10 cellular contexts compared by ENCODE assay signal in the genomic region with DNA sequence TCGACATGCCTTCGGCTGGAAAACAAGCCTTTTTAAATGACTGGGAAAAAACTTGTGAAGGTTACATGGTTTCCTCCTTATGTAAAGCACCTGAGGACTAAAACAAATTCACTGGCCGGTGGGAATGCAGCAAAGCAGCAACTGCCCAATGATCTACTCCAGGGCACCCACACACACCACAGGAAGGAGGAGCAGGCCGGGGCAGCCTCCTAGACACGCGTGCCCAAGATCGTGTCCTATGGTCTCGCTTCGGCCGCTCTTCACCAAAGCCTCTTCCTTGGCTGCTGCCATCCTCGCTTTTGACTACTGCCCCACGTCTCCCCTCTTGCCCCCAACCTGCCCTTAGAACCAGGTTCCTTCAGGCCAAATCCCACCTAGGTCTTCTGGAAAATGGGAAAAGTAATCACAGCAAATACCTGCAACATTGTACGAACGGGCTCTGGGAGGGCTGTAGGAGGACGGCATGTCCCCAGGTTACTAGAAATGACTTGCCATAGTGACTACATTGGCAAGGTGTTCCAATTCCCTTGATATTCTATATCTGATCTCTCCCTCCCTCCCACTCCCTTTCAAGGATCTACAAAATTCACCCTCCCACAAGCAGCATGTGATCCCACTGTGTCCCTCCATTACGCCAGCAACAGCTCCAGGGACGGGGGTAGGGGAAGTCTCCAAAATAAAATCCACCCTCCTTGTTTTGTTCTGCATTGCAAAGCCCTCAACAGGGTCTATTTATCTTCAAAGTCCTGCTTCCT.
DNase-seq lines count a peak whose midpoint lies in the region; ATAC-seq and TF ChIP-seq lines count a peak whose summit lies in the region.
"Had no signal": no experiment of that assay in that cellular context is flagged by ENCODE, and none has a peak within 500 bp of the region (broad histone marks: within the 10 kb centered on the region; RNA-seq: fewer than 3 reads in every experiment).

No MANE protein-coding gene starts in this region.

- WGBS in mesodermal cell (ENCODE audit: insufficient coverage in 2 of 2), 2 experiments, result 97 to 98% methylated on average over 14 to 17 of the region's 17 CpGs
- WGBS in suprapubic skin, result 85% methylated on average over 17 of the region's 17 CpGs

- H3K27ac Mint-ChIP-seq in T-helper 2 cell treated with Interferon-gamma antibody and Interleukin-4, amounts not matched to agents 5 μg/mL and 100 μg/mL, for 36 hours, result peak overlapping the region; percentile 50

- no peaks in the 10 kb centered on the region for H3K9me3 ChIP-seq in mesodermal cell (ENCODE audit: control insufficient read depth, low read length)
- H3K9me3 ChIP-seq in suprapubic skin, result no peaks in the 10 kb centered on the region

- H3K36me3 Mint-ChIP-seq in T-helper 2 cell treated with Interferon-gamma antibody and Interleukin-4, amounts not matched to agents 5 μg/mL and 100 μg/mL, for 36 hours (ENCODE audit: low read depth), result peaks cover 38% of the 10 kb centered on the region

- peaks cover 71% of the 10 kb centered on the region for H3K4me1 ChIP-seq in mesodermal cell (ENCODE audit: control insufficient read depth, insufficient read depth, low read length, poor library complexity, severe bottlenecking)
- peaks cover 88% of the 10 kb centered on the region for H3K4me1 ChIP-seq in suprapubic skin

- no peak for DNase-seq in T-helper 2 cell treated with Interferon-gamma antibody and Interleukin-4, amounts not matched to agents 5 μg/mL and 100 μg/mL, for 36 hours (ENCODE audit: low spot score)
- no peak for DNase-seq in T-helper 2 cell
- no peak for DNase-seq in suprapubic skin (ENCODE audit: low spot score in 2 of 2)
- no peak for DNase-seq in AG20443 (ENCODE audit: low spot score)
- DNase-seq: 8988T, NCI-H510A treated with DMSO at 0.1 percent for 48 hours had no signal

- H3K4me1 Mint-ChIP-seq in T-helper 2 cell treated with Interferon-gamma antibody and Interleukin-4, amounts not matched to agents 5 μg/mL and 100 μg/mL, for 36 hours (ENCODE audit: low read depth), result peaks cover 78% of the 10 kb centered on the region

- H3K27me3 ChIP-seq in suprapubic skin, result no peaks in the 10 kb centered on the region

- no peak overlapping the region for H3K4me3 Mint-ChIP-seq in T-helper 2 cell treated with Interferon-gamma antibody and Interleukin-4, amounts not matched to agents 5 μg/mL and 100 μg/mL, for 36 hours

- no peak for TF ChIP-seq CTCF in suprapubic skin (IDR thresholded peaks at IDR 0.05)

- H3K27me3 Mint-ChIP-seq in T-helper 2 cell treated with Interferon-gamma antibody and Interleukin-4, amounts not matched to agents 5 μg/mL and 100 μg/mL, for 36 hours (ENCODE audit: low read depth), result no peaks in the 10 kb centered on the region

- no peak for ATAC-seq in GM21786 (IDR thresholded peaks at IDR 0.05; ENCODE audit: unreplicated experiment)
- no peak for ATAC-seq in HG03469 (IDR thresholded peaks at IDR 0.05; ENCODE audit: unreplicated experiment)

- H3K4me3 ChIP-seq in mesodermal cell (ENCODE audit: extremely low read depth, insufficient read depth, low read length, poor library complexity, severe bottlenecking) (no peak overlapping the region), suprapubic skin (no peak overlapping the region)

- TF ChIP-seq EP300 in suprapubic skin (IDR thresholded peaks at IDR 0.05), result no peak

- H3K27ac ChIP-seq in angular gyrus (ENCODE audit: low read depth, low read length) (peak overlapping the region; percentile 85), mesodermal cell (ENCODE audit: low read depth, low read length, severe bottlenecking) (peak overlapping the region; percentile 86), suprapubic skin (peak overlapping the region; percentile 82)

- H3K36me3 ChIP-seq in mesodermal cell (ENCODE audit: control insufficient read depth, insufficient read depth, low read length), result peaks cover 44% of the 10 kb centered on the region
- H3K36me3 ChIP-seq in suprapubic skin, result peaks cover 16% of the 10 kb centered on the region

- H3K9me3 Mint-ChIP-seq in T-helper 2 cell treated with Interferon-gamma antibody and Interleukin-4, amounts not matched to agents 5 μg/mL and 100 μg/mL, for 36 hours, result no peaks in the 10 kb centered on the region

- no peak for TF ChIP-seq POLR2A in suprapubic skin (IDR thresholded peaks at IDR 0.05)
